ENCODE assay signal across 1 cellular context in the genomic region with DNA sequence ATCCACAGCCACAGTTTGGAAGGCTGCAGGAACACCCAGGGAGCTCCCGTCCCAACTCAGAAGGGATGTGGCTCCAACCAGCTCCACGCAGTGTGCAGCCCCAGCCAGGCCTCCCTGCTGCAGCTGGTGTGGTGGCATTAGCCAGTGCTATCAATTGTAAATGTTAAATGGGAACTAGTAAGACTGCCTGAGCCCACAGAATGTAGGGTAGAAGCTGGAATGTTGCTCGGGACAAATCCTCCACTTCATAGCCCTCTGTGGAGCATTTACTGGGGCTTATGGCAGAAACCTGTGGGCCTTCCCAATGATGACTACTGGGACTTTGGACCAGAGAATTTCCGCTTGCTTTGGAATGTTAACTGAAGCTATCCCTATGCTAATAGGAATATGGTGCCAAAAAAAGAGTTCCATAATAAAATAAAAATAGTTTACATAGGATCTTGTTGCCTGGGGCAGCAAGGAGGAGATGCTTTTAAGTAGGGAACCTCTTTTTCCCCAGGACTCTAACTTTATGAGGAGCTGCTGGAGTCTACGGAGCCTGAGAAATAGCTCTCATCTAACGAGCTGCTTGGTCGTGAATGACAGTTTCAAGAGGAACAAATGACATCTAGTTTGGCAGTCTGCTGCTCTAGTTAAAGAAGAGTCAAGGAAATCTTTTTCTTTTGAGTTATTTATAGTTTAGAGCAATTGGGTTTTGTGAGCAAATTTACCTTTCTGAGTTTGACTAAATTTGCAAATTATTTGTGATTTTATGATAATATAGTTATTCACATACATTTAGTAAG.
TF ChIP-seq lines count a peak whose summit lies in the region.

No MANE protein-coding gene starts in this region.

TF ChIP-seq in HepG2, 621 proteins besides CTCF, POLR2A, EP300 and RAD21 (continued from another document and continues in another):
- TF ChIP-seq, protein P1, sequence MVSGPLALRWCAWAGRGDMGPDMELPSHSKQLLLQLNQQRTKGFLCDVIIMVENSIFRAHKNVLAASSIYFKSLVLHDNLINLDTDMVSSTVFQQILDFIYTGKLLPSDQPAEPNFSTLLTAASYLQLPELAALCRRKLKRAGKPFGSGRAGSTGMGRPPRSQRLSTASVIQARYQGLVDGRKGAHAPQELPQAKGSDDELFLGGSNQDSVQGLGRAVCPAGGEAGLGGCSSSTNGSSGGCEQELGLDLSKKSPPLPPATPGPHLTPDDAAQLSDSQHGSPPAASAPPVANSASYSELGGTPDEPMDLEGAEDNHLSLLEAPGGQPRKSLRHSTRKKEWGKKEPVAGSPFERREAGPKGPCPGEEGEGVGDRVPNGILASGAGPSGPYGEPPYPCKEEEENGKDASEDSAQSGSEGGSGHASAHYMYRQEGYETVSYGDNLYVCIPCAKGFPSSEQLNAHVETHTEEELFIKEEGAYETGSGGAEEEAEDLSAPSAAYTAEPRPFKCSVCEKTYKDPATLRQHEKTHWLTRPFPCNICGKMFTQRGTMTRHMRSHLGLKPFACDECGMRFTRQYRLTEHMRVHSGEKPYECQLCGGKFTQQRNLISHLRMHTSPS (CRISPR knock-in tag; IDR thresholded peaks at IDR 0.05; ENCODE audit: low read depth) = no peak
- no peak for TF ChIP-seq CENPT (CRISPR knock-in tag; IDR thresholded peaks at IDR 0.05; ENCODE audit: low read depth)
- TF ChIP-seq PLRG1 (conservative IDR thresholded peaks at IDR 0.05) = no peak
- TF ChIP-seq ZBTB7A (CRISPR knock-in tag; IDR thresholded peaks at IDR 0.05) = no peak
- TF ChIP-seq GPN1 (CRISPR knock-in tag; IDR thresholded peaks at IDR 0.05; ENCODE audit: borderline replicate concordance) = no peak
- TF ChIP-seq ZFYVE20 (CRISPR knock-in tag; IDR thresholded peaks at IDR 0.05; ENCODE audit: borderline replicate concordance, low read depth) = no peak
- TF ChIP-seq, protein P2, sequence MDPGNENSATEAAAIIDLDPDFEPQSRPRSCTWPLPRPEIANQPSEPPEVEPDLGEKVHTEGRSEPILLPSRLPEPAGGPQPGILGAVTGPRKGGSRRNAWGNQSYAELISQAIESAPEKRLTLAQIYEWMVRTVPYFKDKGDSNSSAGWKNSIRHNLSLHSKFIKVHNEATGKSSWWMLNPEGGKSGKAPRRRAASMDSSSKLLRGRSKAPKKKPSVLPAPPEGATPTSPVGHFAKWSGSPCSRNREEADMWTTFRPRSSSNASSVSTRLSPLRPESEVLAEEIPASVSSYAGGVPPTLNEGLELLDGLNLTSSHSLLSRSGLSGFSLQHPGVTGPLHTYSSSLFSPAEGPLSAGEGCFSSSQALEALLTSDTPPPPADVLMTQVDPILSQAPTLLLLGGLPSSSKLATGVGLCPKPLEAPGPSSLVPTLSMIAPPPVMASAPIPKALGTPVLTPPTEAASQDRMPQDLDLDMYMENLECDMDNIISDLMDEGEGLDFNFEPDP (CRISPR knock-in tag; conservative IDR thresholded peaks at IDR 0.05) = no peak
- no peak for TF ChIP-seq ZEB1 (IDR thresholded peaks at IDR 0.05; ENCODE audit: insufficient replicate concordance, low read depth)
- TF ChIP-seq SP5 (CRISPR knock-in tag; IDR thresholded peaks at IDR 0.05; ENCODE audit: borderline replicate concordance, low read depth) = no peak
- TF ChIP-seq ZNF562 (CRISPR knock-in tag; IDR thresholded peaks at IDR 0.05; ENCODE audit: borderline replicate concordance) = no peak
- no peak for TF ChIP-seq IRF9 (CRISPR knock-in tag; IDR thresholded peaks at IDR 0.05; ENCODE audit: borderline replicate concordance)
- TF ChIP-seq TAF15 (IDR thresholded peaks at IDR 0.05; ENCODE audit: low read depth, low read length, poor library complexity, severe bottlenecking) = no peak
- TF ChIP-seq ZNF749 (CRISPR knock-in tag; IDR thresholded peaks at IDR 0.05; ENCODE audit: borderline replicate concordance) = no peak
- TF ChIP-seq, protein P3, sequence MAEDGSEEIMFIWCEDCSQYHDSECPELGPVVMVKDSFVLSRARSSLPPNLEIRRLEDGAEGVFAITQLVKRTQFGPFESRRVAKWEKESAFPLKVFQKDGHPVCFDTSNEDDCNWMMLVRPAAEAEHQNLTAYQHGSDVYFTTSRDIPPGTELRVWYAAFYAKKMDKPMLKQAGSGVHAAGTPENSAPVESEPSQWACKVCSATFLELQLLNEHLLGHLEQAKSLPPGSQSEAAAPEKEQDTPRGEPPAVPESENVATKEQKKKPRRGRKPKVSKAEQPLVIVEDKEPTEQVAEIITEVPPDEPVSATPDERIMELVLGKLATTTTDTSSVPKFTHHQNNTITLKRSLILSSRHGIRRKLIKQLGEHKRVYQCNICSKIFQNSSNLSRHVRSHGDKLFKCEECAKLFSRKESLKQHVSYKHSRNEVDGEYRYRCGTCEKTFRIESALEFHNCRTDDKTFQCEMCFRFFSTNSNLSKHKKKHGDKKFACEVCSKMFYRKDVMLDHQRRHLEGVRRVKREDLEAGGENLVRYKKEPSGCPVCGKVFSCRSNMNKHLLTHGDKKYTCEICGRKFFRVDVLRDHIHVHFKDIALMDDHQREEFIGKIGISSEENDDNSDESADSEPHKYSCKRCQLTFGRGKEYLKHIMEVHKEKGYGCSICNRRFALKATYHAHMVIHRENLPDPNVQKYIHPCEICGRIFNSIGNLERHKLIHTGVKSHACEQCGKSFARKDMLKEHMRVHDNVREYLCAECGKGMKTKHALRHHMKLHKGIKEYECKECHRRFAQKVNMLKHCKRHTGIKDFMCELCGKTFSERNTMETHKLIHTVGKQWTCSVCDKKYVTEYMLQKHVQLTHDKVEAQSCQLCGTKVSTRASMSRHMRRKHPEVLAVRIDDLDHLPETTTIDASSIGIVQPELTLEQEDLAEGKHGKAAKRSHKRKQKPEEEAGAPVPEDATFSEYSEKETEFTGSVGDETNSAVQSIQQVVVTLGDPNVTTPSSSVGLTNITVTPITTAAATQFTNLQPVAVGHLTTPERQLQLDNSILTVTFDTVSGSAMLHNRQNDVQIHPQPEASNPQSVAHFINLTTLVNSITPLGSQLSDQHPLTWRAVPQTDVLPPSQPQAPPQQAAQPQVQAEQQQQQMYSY (CRISPR knock-in tag; IDR thresholded peaks at IDR 0.05) = no peak
- TF ChIP-seq, protein P4, sequence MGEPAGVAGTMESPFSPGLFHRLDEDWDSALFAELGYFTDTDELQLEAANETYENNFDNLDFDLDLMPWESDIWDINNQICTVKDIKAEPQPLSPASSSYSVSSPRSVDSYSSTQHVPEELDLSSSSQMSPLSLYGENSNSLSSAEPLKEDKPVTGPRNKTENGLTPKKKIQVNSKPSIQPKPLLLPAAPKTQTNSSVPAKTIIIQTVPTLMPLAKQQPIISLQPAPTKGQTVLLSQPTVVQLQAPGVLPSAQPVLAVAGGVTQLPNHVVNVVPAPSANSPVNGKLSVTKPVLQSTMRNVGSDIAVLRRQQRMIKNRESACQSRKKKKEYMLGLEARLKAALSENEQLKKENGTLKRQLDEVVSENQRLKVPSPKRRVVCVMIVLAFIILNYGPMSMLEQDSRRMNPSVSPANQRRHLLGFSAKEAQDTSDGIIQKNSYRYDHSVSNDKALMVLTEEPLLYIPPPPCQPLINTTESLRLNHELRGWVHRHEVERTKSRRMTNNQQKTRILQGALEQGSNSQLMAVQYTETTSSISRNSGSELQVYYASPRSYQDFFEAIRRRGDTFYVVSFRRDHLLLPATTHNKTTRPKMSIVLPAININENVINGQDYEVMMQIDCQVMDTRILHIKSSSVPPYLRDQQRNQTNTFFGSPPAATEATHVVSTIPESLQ (CRISPR knock-in tag; conservative IDR thresholded peaks at IDR 0.05) = no peak
- no peak for TF ChIP-seq KDM5B (CRISPR knock-in tag; IDR thresholded peaks at IDR 0.05; ENCODE audit: borderline replicate concordance)
- TF ChIP-seq ELF4 (CRISPR knock-in tag; IDR thresholded peaks at IDR 0.05; ENCODE audit: borderline replicate concordance) = peak; percentile 21; the same call in 1 of the 2 replicates
- no peak for TF ChIP-seq ZNF3 (CRISPR knock-in tag; IDR thresholded peaks at IDR 0.05)
- no peak for TF ChIP-seq ZNF224 (CRISPR knock-in tag; IDR thresholded peaks at IDR 0.05)
- TF ChIP-seq ZNF790 (CRISPR knock-in tag; IDR thresholded peaks at IDR 0.05; ENCODE audit: borderline replicate concordance) = no peak
- no peak for TF ChIP-seq ZNF251 (CRISPR knock-in tag; IDR thresholded peaks at IDR 0.05)
- TF ChIP-seq, protein P5, sequence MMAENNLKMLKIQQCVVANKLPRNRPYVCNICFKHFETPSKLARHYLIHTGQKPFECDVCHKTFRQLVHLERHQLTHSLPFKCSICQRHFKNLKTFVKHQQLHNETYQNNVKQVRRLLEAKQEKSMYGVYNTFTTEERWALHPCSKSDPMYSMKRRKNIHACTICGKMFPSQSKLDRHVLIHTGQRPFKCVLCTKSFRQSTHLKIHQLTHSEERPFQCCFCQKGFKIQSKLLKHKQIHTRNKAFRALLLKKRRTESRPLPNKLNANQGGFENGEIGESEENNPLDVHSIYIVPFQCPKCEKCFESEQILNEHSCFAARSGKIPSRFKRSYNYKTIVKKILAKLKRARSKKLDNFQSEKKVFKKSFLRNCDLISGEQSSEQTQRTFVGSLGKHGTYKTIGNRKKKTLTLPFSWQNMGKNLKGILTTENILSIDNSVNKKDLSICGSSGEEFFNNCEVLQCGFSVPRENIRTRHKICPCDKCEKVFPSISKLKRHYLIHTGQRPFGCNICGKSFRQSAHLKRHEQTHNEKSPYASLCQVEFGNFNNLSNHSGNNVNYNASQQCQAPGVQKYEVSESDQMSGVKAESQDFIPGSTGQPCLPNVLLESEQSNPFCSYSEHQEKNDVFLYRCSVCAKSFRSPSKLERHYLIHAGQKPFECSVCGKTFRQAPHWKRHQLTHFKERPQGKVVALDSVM (CRISPR knock-in tag; IDR thresholded peaks at IDR 0.05) = no peak
- 0 out of 4 replicates have a peak, but pooled peaks of 1 of the 2 experiments have one; percentile 19 for TF ChIP-seq HMGXB4 (CRISPR knock-in tag; IDR thresholded peaks at IDR 0.05; ENCODE audit: borderline replicate concordance in 1 of 2, low read depth in 1 of 2)
- no peak for TF ChIP-seq ZUFSP (CRISPR knock-in tag; IDR thresholded peaks at IDR 0.05; ENCODE audit: borderline replicate concordance)
- TF ChIP-seq KAT8 (CRISPR knock-in tag; IDR thresholded peaks at IDR 0.05) = peak; percentile 31; the same call in 1 of the 2 replicates
- TF ChIP-seq PHF5A (CRISPR knock-in tag; IDR thresholded peaks at IDR 0.05; ENCODE audit: low read depth, unreplicated experiment) = no peak
- TF ChIP-seq ZNF143 (CRISPR knock-in tag; IDR thresholded peaks at IDR 0.05) = no peak
- TF ChIP-seq, protein P6, sequence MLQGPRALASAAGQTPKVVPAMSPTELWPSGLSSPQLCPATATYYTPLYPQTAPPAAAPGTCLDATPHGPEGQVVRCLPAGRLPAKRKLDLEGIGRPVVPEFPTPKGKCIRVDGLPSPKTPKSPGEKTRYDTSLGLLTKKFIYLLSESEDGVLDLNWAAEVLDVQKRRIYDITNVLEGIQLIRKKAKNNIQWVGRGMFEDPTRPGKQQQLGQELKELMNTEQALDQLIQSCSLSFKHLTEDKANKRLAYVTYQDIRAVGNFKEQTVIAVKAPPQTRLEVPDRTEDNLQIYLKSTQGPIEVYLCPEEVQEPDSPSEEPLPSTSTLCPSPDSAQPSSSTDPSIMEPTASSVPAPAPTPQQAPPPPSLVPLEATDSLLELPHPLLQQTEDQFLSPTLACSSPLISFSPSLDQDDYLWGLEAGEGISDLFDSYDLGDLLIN (CRISPR knock-in tag; IDR thresholded peaks at IDR 0.05; ENCODE audit: borderline replicate concordance) = no peak
- no peak for TF ChIP-seq ZNF782 (CRISPR knock-in tag; IDR thresholded peaks at IDR 0.05; ENCODE audit: borderline replicate concordance)
- no peak for TF ChIP-seq ZNF484 (CRISPR knock-in tag; IDR thresholded peaks at IDR 0.05; ENCODE audit: borderline replicate concordance, low read depth)
- no peak for TF ChIP-seq LCORL (IDR thresholded peaks at IDR 0.05)
- TF ChIP-seq LCORL (CRISPR knock-in tag; IDR thresholded peaks at IDR 0.05) = no peak
- no peak for TF ChIP-seq LRRFIP1 (CRISPR knock-in tag; conservative IDR thresholded peaks at IDR 0.05)
- TF ChIP-seq ZNF850 (CRISPR knock-in tag; conservative IDR thresholded peaks at IDR 0.05) = no peak
- no peak for TF ChIP-seq NAIF1 (CRISPR knock-in tag; IDR thresholded peaks at IDR 0.05; ENCODE audit: borderline replicate concordance)
